Comparison of ENCODE assay signal across 16 cellular contexts in genomic region chr3:11900844-11901243, GRCh38. TPM values are rescaled to one million over a fixed set of nuclear protein-coding genes. Genes with fewer than 3 reads are reported as not detected.
A peak's percentile ranks its signal among the peaks of the same experiment; 100 is the strongest.
DNase-seq lines count a peak whose midpoint lies in the region; TF ChIP-seq lines count a peak whose summit lies in the region.
"Had no signal": no experiment of that assay in that cellular context is flagged by ENCODE, and none has a peak within 500 bp of the region (broad histone marks: within the 10 kb centered on the region; RNA-seq: fewer than 3 reads in every experiment).

No MANE protein-coding gene starts in this region.

- peaks cover 14 to 45% (median 30%) of the 10 kb centered on the region in 10 experiments for H3K4me1 ChIP-seq in BLaER1 treated with 17β-estradiol and CSF1 and Interleukin-3, amounts not matched to agents 10 nM and 100 nM
- H3K4me1 ChIP-seq in uterus: no peaks in the 10 kb centered on the region
- H3K4me1 ChIP-seq: HAP-1 had no signal

- DNase-seq in GM03348 (ENCODE audit: low spot score) (peak; percentile 1), mesenteric fat pad (ENCODE audit: low spot score) (peak; percentile 82), osteocyte (ENCODE audit: extremely low spot score, unreplicated experiment) (peak; percentile 72), GM13977 (ENCODE audit: low spot score) (no peak), uterus (no peak), NCI-H1436 (lab: John Stamatoyannopoulos, UW) (no peak)
- DNase-seq: CD4-positive, alpha-beta T cell; CD8-positive, alpha-beta memory T cell; DMS 273 treated with DMSO at 0.1 percent for 48 hours; DMS79; GF-D8; HFFc6 had no signal

- intact Hi-C loops in uterus (cut with DNase I; ENCODE audit: low total_unique reads): no loop called here

- no peaks in the 10 kb centered on the region for H3K27me3 ChIP-seq in BLaER1 treated with 17β-estradiol and CSF1 and Interleukin-3, amounts not matched to agents 10 nM and 100 nM
- no peaks in the 10 kb centered on the region for H3K27me3 ChIP-seq in uterus

- H3K9me3 ChIP-seq in BLaER1 treated with 17β-estradiol and CSF1 and Interleukin-3, amounts not matched to agents 10 nM and 100 nM (replicated peaks in 1 of 11): peaks cover 0 to 22% (median 7%) of the 10 kb centered on the region in 11 experiments; a peak in 12 of 22 replicates
- H3K9me3 ChIP-seq in uterus: no peaks in the 10 kb centered on the region
- H3K9me3 ChIP-seq: HAP-1 had no signal

- in situ Hi-C loops in GM13977 (cut with MboI; ENCODE audit: low pct_unique_long_range_greater_than_20kb, low sequenced_read_pairs, unreplicated experiment): no loop called here

- H3K27me3 Mint-ChIP-seq in osteocyte (ENCODE audit: unreplicated experiment): peaks cover 17% of the 10 kb centered on the region
- H3K27me3 Mint-ChIP-seq: CD4-positive, alpha-beta T cell had no signal

- H3K9ac ChIP-seq in BLaER1 treated with 17β-estradiol and CSF1 and Interleukin-3, amounts not matched to agents 10 nM and 100 nM: no peak overlapping the region

- no peak for TF ChIP-seq CTCF in osteocyte (IDR thresholded peaks at IDR 0.05)
- TF ChIP-seq CTCF in GM13977 (IDR thresholded peaks at IDR 0.05; ENCODE audit: extremely low read depth, insufficient read depth, missing control alignments): no peak
- TF ChIP-seq CTCF in uterus (IDR thresholded peaks at IDR 0.05): no peak

- no peaks in the 10 kb centered on the region for H4K20me1 ChIP-seq in BLaER1 treated with 17β-estradiol and CSF1 and Interleukin-3, amounts not matched to agents 10 nM and 100 nM

- H3K36me3 ChIP-seq in BLaER1 treated with 17β-estradiol and CSF1 and Interleukin-3, amounts not matched to agents 10 nM and 100 nM: no peaks in the 10 kb centered on the region
- no peaks in the 10 kb centered on the region for H3K36me3 ChIP-seq in uterus
- H3K36me3 ChIP-seq: HAP-1 had no signal

- H3K4me3 Mint-ChIP-seq in osteocyte (ENCODE audit: unreplicated experiment): no peak overlapping the region
- H3K4me3 Mint-ChIP-seq: CD14-positive monocyte; CD4-positive, alpha-beta T cell; CD8-positive, alpha-beta memory T cell; GM23338; HFFc6 had no signal

- H3K9me3 Mint-ChIP-seq in osteocyte (ENCODE audit: unreplicated experiment): no peaks in the 10 kb centered on the region
- H3K9me3 Mint-ChIP-seq: CD4-positive, alpha-beta T cell; CD8-positive, alpha-beta memory T cell; GM23338; HFFc6 had no signal

- H3K36me3 Mint-ChIP-seq in osteocyte (ENCODE audit: unreplicated experiment): no peaks in the 10 kb centered on the region
- H3K36me3 Mint-ChIP-seq: CD14-positive monocyte; CD8-positive, alpha-beta memory T cell had no signal

- peak overlapping the region in 2 of 11 experiments; percentile 17 to 22; a peak in 2 of 22 replicates for H3K27ac ChIP-seq in BLaER1 treated with 17β-estradiol and CSF1 and Interleukin-3, amounts not matched to agents 10 nM and 100 nM
- no peak overlapping the region for H3K27ac ChIP-seq in uterus

- H3K4me3 ChIP-seq in BLaER1 treated with 17β-estradiol and CSF1 and Interleukin-3, amounts not matched to agents 10 nM and 100 nM: no peak overlapping the region
- no peak overlapping the region for H3K4me3 ChIP-seq in uterus
- H3K4me3 ChIP-seq: GM23338, HAP-1 had no signal

- H3K27ac Mint-ChIP-seq in osteocyte (ENCODE audit: unreplicated experiment): no peak overlapping the region
- H3K27ac Mint-ChIP-seq: CD14-positive monocyte; CD4-positive, alpha-beta T cell; CD8-positive, alpha-beta memory T cell; GM23338; HFFc6 had no signal

- peak overlapping the region in 7 of 11 experiments; percentile 7 to 44 (median 29); a peak in 10 of 22 replicates for H3K4me2 ChIP-seq in BLaER1 treated with 17β-estradiol and CSF1 and Interleukin-3, amounts not matched to agents 10 nM and 100 nM
- H3K4me2 ChIP-seq: GM23338 had no signal

- no peak for TF ChIP-seq POLR2A in uterus (IDR thresholded peaks at IDR 0.05)

- no peaks in the 10 kb centered on the region for H3K4me1 Mint-ChIP-seq in osteocyte (ENCODE audit: unreplicated experiment)
- H3K4me1 Mint-ChIP-seq: CD14-positive monocyte; CD8-positive, alpha-beta memory T cell; GM23338 had no signal

RNA-seq across cellular contexts. Expression of gene TAMM41, which starts 54.2 kb away (rescaled TPM):
- total RNA-seq in mesenteric fat pad: 19.7 TPM
- total RNA-seq in osteocyte: 14.5 and 18.8 TPM in 2 replicates
- 10 to 100 TPM in 3 of 4 donors, 1 to 10 TPM in 1; 4.9 to 34.6 (median 25.6) TPM for total RNA-seq in uterus

Comparison
In these comparisons a context has a peak if more than half of its experiments do, and no peak if none do; other contexts are left out.
1. DNase-seq: peak in GM03348 (single experiment), mesenteric fat pad (single experiment) and osteocyte (single experiment); none in GM13977 (single experiment), uterus (0 of 2) and NCI-H1436 (single experiment).